In the genomic region with DNA sequence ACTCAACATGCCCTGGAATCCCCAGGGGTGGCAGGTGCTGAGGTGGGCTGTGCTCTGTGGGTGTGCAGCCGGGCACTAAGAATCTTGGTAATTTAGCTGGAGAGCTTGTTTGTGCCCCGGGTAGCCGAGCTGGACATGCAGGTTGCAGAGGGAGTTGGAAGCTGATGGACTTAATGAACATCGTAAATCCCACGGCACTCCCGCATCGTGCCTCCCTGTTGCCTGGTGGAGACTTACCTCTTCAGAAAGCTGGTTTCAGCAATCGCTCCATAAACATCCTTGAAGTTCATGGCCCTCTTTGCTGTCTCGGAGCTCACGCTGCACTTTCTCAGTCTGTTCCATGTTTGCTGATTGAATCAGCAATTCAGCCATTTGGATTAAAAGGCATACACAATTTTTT, we compare ENCODE assay signal across 14 cellular contexts. TPM values are rescaled to one million over a fixed set of nuclear protein-coding genes. Genes with fewer than 3 reads are reported as not detected.
DNase-seq lines count a peak whose midpoint lies in the region; ATAC-seq and TF ChIP-seq lines count a peak whose summit lies in the region.
"Had no signal": no experiment of that assay in that cellular context is flagged by ENCODE, and none has a peak within 500 bp of the region (broad histone marks: within the 10 kb centered on the region; RNA-seq: fewer than 3 reads in every experiment).

No MANE protein-coding gene starts in this region.

- H3K36me3 Mint-ChIP-seq in Caco-2 (ENCODE audit: insufficient read depth, unreplicated experiment), result no peaks in the 10 kb centered on the region
- no peaks in the 10 kb centered on the region for H3K36me3 Mint-ChIP-seq in neural progenitor cell
- H3K36me3 Mint-ChIP-seq: CD4-positive, CD25-positive, alpha-beta regulatory T cell; CD8-positive, alpha-beta memory T cell had no signal

- H3K27me3 ChIP-seq in Caco-2 (replicated peaks; ENCODE audit: control insufficient read depth, insufficient read depth, low read length) (no peaks in the 10 kb centered on the region), neural progenitor cell (no peaks in the 10 kb centered on the region), prostate gland (replicated peaks; ENCODE audit: insufficient read depth) (no peaks in the 10 kb centered on the region)
- H3K27me3 ChIP-seq: BE2C had no signal

- DNase-seq in Caco-2 (no peak), neural progenitor cell (ENCODE audit: low spot score) (no peak), prostate gland (ENCODE audit: low spot score) (peak; percentile 25), NCI-H187 (lab: John Stamatoyannopoulos, UW) (no peak)
- DNase-seq: ACHN; BE2C; C1 segment of cervical spinal cord; CD4-positive, CD25-positive, alpha-beta regulatory T cell; CD8-positive, alpha-beta memory T cell; COR-L47; GF-D8 had no signal

- no peaks in the 10 kb centered on the region for H3K27me3 Mint-ChIP-seq in Caco-2 (ENCODE audit: insufficient read depth, unreplicated experiment)
- H3K27me3 Mint-ChIP-seq in neural progenitor cell (ENCODE audit: insufficient read depth, low read depth), result peaks cover 13% of the 10 kb centered on the region

- H3K4me3 ChIP-seq in Caco-2 (ENCODE audit: low read depth, low read length), result no peak overlapping the region
- no peak overlapping the region for H3K4me3 ChIP-seq in neural progenitor cell
- H3K4me3 ChIP-seq in prostate gland, result no peak overlapping the region
- H3K4me3 ChIP-seq: HAP-1 had no signal

- H2AFZ ChIP-seq in neural progenitor cell (replicated peaks), result no peak overlapping the region

- TF ChIP-seq POLR2A in prostate gland (IDR thresholded peaks at IDR 0.05), result no peak

- H3K9me3 Mint-ChIP-seq in Caco-2 (ENCODE audit: unreplicated experiment) (peaks cover 13% of the 10 kb centered on the region), neural progenitor cell (no peaks in the 10 kb centered on the region)

- POLR2A ChIA-PET in Caco-2 (lab: Charles Lee), result no interaction called here

- no peak overlapping the region for H3K4me2 ChIP-seq in neural progenitor cell

- 24% methylated on average over 10 of the region's 10 CpGs for WGBS in prostate gland

- H3K4me1 Mint-ChIP-seq in Caco-2 (ENCODE audit: low read depth, unreplicated experiment) (peaks cover 29% of the 10 kb centered on the region), neural progenitor cell (peaks cover 5% of the 10 kb centered on the region)

- H3K79me2 ChIP-seq in neural progenitor cell (ENCODE audit: low read depth), result no peaks in the 10 kb centered on the region

- TF ChIP-seq CTCF in Caco-2 (IDR thresholded peaks at IDR 0.05; ENCODE audit: insufficient read depth in 1 of 2, low read depth in 1 of 2, low read length in 1 of 2, severe bottlenecking in 1 of 2, unreplicated experiment in 1 of 2) (no peak), VCaP (conservative IDR thresholded peaks at IDR 0.05) (no peak), neural progenitor cell (IDR thresholded peaks at IDR 0.05) (no peak), prostate gland (IDR thresholded peaks at IDR 0.05) (no peak)

- H3K27ac Mint-ChIP-seq in Caco-2 (ENCODE audit: unreplicated experiment), result peak overlapping the region; percentile 47
- H3K27ac Mint-ChIP-seq in neural progenitor cell, result no peak overlapping the region
- H3K27ac Mint-ChIP-seq: CD8-positive, alpha-beta memory T cell had no signal

- H3K36me3 ChIP-seq in Caco-2 (ENCODE audit: control insufficient read depth, insufficient read depth, low read length) (no peaks in the 10 kb centered on the region; the same call in 1 of the 2 replicates), neural progenitor cell (no peaks in the 10 kb centered on the region), prostate gland (no peaks in the 10 kb centered on the region)
- H3K36me3 ChIP-seq: BE2C, HAP-1 had no signal

- CTCF ChIA-PET in Caco-2 (lab: Charles Lee), result interaction anchor here (0.6 kb wide), 1 partner anchor 1910 kb away, joined by 3 read pairs; no protein-coding TSS in a partner anchor

- H3K4me1 ChIP-seq in Caco-2, result peaks cover 42% of the 10 kb centered on the region
- no peaks in the 10 kb centered on the region for H3K4me1 ChIP-seq in neural progenitor cell
- H3K4me1 ChIP-seq in prostate gland (replicated peaks), result peaks cover 6% of the 10 kb centered on the region
- H3K4me1 ChIP-seq: BE2C, HAP-1 had no signal

- H3K4me3 Mint-ChIP-seq in Caco-2 (ENCODE audit: unreplicated experiment) (no peak overlapping the region), neural progenitor cell (peak overlapping the region; percentile 38)
- H3K4me3 Mint-ChIP-seq: CD4-positive, CD25-positive, alpha-beta regulatory T cell; CD8-positive, alpha-beta memory T cell had no signal

- no peak for ATAC-seq in HG03175 (IDR thresholded peaks at IDR 0.05; ENCODE audit: unreplicated experiment)

- H3K27ac ChIP-seq in VCaP (peak overlapping the region; percentile 44), neural progenitor cell (no peak overlapping the region), prostate gland (no peak overlapping the region)

- BruUV-seq in Caco-2 (replicated peaks; lab: Mats Ljungman, UMichigan), result no TSS peak

- H3F3A ChIP-seq in neural progenitor cell (ENCODE audit: low read depth), result no peaks in the 10 kb centered on the region

- H3K9me3 ChIP-seq in Caco-2 (no peaks in the 10 kb centered on the region), neural progenitor cell (ENCODE audit: low read depth) (no peaks in the 10 kb centered on the region), prostate gland (no peaks in the 10 kb centered on the region)
- H3K9me3 ChIP-seq: BE2C, HAP-1 had no signal

- intact Hi-C loops in Caco-2 (cut with micrococcal nuclease; ENCODE audit: unreplicated experiment), result loop anchor here (5.0 kb wide), 1 partner anchor 263 kb away; no protein-coding TSS in a partner anchor
- intact Hi-C loops in prostate gland (cut with DNase I), result no loop called here

- H3K9ac ChIP-seq in neural progenitor cell, result no peak overlapping the region

- H4K20me1 ChIP-seq in neural progenitor cell (ENCODE audit: low read depth), result no peaks in the 10 kb centered on the region

RNA-seq across cellular contexts. Expression of a gene that starts 29.9 kb away (rescaled TPM):
- total RNA-seq in Caco-2 (2022) (95.7 and 98.6 TPM in 2 replicates), neural progenitor cell (ENCODE audit: low replicate concordance) (12.7 and 16.9 TPM in 2 replicates), prostate gland (10 to 100 TPM; 18.9 to 23.7 TPM)

RNA-seq across cellular contexts. Expression of a gene that starts 48.9 kb away (rescaled TPM):
- total RNA-seq in Caco-2 (2022) (3.6 and 3.9 TPM in 2 replicates), neural progenitor cell (ENCODE audit: low replicate concordance) (0.62 and 9.0 TPM in 2 replicates), prostate gland (1 to 10 TPM; 3.0 to 10.0 TPM)
